ENCODE assay signal across 9 cellular contexts in the genomic region with DNA sequence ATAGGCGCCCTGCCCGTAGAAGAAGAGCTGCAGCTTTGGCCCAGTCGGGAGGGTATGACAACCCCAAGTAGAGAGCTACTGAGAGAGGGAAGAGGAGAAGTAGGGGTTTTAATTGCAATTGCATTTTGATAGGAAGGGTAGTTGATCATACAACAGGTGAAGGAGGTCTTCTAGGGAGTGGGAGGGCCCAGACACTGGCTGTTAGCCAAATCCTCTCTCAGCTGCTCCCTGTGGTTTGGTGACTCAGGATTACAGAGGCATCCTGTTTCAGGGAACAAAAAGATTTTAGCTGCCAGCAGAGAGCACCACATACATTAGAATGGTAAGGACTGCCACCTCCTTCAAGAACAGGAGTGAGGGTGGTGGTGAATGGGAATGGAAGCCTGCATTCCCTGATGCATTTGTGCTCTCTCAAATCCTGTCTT.
A peak's percentile ranks its signal among the peaks of the same experiment; 100 is the strongest.
DNase-seq lines count a peak whose midpoint lies in the region; ATAC-seq and TF ChIP-seq lines count a peak whose summit lies in the region.
"Had no signal": no experiment of that assay in that cellular context is flagged by ENCODE, and none has a peak within 500 bp of the region (broad histone marks: within the 10 kb centered on the region; RNA-seq: fewer than 3 reads in every experiment).

No MANE protein-coding gene starts in this region.

- in situ Hi-C loops in IMR-90 (cut with MboI; ENCODE audit: low sequenced_read_pairs): loop anchor here (5.0 to 25.0 kb wide), 6 partner anchors 130 to 590 kb away; a partner anchor contains a TSS

- H3K27ac ChIP-seq in IMR-90 (ENCODE audit: insufficient read depth, low read length) (peak overlapping the region; percentile 91), breast epithelium (peak overlapping the region; percentile 65 to 82)
- H3K27ac ChIP-seq in CD4-positive, alpha-beta T cell (ENCODE audit: low read depth, low read length): no peak overlapping the region

- peak overlapping the region; percentile 97 for H3K14ac ChIP-seq in IMR-90 (replicated peaks; ENCODE audit: low read depth, low read length)

- H3K27me3 ChIP-seq in Caco-2 (replicated peaks; ENCODE audit: control insufficient read depth, insufficient read depth, low read length) (no peaks in the 10 kb centered on the region), IMR-90 (ENCODE audit: control insufficient read depth, insufficient read depth, low read length) (no peaks in the 10 kb centered on the region), breast epithelium (no peaks in the 10 kb centered on the region), kidney epithelial cell (ENCODE audit: control insufficient read depth, insufficient read depth, low read length) (no peaks in the 10 kb centered on the region)
- H3K27me3 ChIP-seq in CD4-positive, alpha-beta T cell (ENCODE audit: control insufficient read depth, insufficient read depth, low read length): no peaks in the 10 kb centered on the region
- H3K27me3 ChIP-seq: Peyer's patch had no signal

- peak overlapping the region; percentile 98 for H2BK5ac ChIP-seq in IMR-90 (ENCODE audit: low read depth, low read length, poor library complexity, severe bottlenecking)

- no CpG with 5 or more reads among the region's 3 CpGs for WGBS in IMR-90 (ENCODE audit: extremely low coverage in 2 of 2, insufficient read length in 1 of 2), 2 experiments

- H3K36me3 ChIP-seq in Caco-2 (ENCODE audit: control insufficient read depth, insufficient read depth, low read length) (no peaks in the 10 kb centered on the region), IMR-90 (ENCODE audit: control insufficient read depth, insufficient read depth, low read length) (no peaks in the 10 kb centered on the region), breast epithelium (no peaks in the 10 kb centered on the region), kidney epithelial cell (ENCODE audit: control insufficient read depth, insufficient read depth, low read length) (no peaks in the 10 kb centered on the region)
- H3K36me3 ChIP-seq: Peyer's patch had no signal

- H2AFZ ChIP-seq in IMR-90 (replicated peaks; ENCODE audit: low read length, poor library complexity): peak overlapping the region; percentile 89

- H2AK9ac ChIP-seq in IMR-90 (replicated peaks; ENCODE audit: low read depth, low read length, poor library complexity): peak overlapping the region; percentile 88

- H2BK20ac ChIP-seq in IMR-90 (ENCODE audit: low read depth, low read length): peak overlapping the region; percentile 100

- peak; percentile 48 for TF ChIP-seq POLR2A in IMR-90 (IDR thresholded peaks at IDR 0.05; ENCODE audit: low read depth, low read length)
- no peak for TF ChIP-seq POLR2A in breast epithelium (IDR thresholded peaks at IDR 0.05)

- no peaks in the 10 kb centered on the region for H4K20me1 ChIP-seq in IMR-90 (ENCODE audit: insufficient read depth, low read length)

- ATAC-seq in IMR-90 (ENCODE audit: low read depth) (peak; percentile 91), GM19397 (IDR thresholded peaks at IDR 0.05; ENCODE audit: unreplicated experiment) (no peak)
- no peak for ATAC-seq in CD4-positive, alpha-beta T cell (ENCODE audit: poor library complexity)

- H2BK120ac ChIP-seq in IMR-90 (ENCODE audit: low read depth, low read length): peak overlapping the region; percentile 99

- H3K23ac ChIP-seq in IMR-90 (ENCODE audit: low read depth, low read length): peak overlapping the region; percentile 97

- BruUV-seq in Caco-2 (replicated peaks; lab: Mats Ljungman, UMichigan) (TSS peak; percentile 64), IMR-90 (replicated peaks; lab: Mats Ljungman, UMichigan) (no TSS peak)

- H3K4me3 Mint-ChIP-seq in Caco-2 (ENCODE audit: unreplicated experiment): no peak overlapping the region
- H3K4me3 Mint-ChIP-seq in CD4-positive, alpha-beta T cell: no peak overlapping the region

- DNase-seq in Caco-2 (peak; percentile 71), IMR-90 (peak; percentile 99), NOMO-1 treated with DMSO at 0.1 percent for 48 hours (lab: John Stamatoyannopoulos, UW; ENCODE audit: unreplicated experiment) (peak; percentile 64), breast epithelium (ENCODE audit: low spot score in 2 of 2) (peak in 1 of 2 donors; percentile 69), kidney epithelial cell (ENCODE audit: low read depth) (peak; percentile 92)
- DNase-seq in stimulated activated CD4-positive, alpha-beta T cell treated with anti-CD3 and anti-CD28 coated beads, Interleukin-2, amount 100 ng/mL, for 48 hours: peak; percentile 7 to 10
- no peak for DNase-seq in CD4-positive, alpha-beta T cell

- intact Hi-C loops in Caco-2 (cut with micrococcal nuclease; ENCODE audit: unreplicated experiment) (loop anchor here (1.0 to 10.0 kb wide), 9 partner anchors 41 to 585 kb away; no protein-coding TSS in a partner anchor), IMR-90 (cut with micrococcal nuclease) (loop anchor here (1.0 to 10.0 kb wide), 11 partner anchors 45 to 583 kb away; no protein-coding TSS in a partner anchor), breast epithelium (cut with DNase I; ENCODE audit: low total_unique reads) (loop anchor here (5.0 kb wide), 1 partner anchor 410 kb away; a partner anchor contains a TSS)
- intact Hi-C loops in CD4-positive, alpha-beta T cell (cut with DNase I, micrococcal nuclease): no loop called here

- H3K79me1 ChIP-seq in IMR-90 (ENCODE audit: low read depth in 1 of 2, low read length in 2 of 2): peaks cover 8 to 23% of the 10 kb centered on the region in 2 experiments; a peak in 3 of 4 replicates

- peaks cover 19% of the 10 kb centered on the region for H3K4me1 Mint-ChIP-seq in Caco-2 (ENCODE audit: low read depth, unreplicated experiment)
- H3K4me1 Mint-ChIP-seq in CD4-positive, alpha-beta T cell (ENCODE audit: low read depth): no peaks in the 10 kb centered on the region

- H3K9me3 ChIP-seq in Caco-2: no peaks in the 10 kb centered on the region
- H3K9me3 ChIP-seq in IMR-90 (ENCODE audit: control insufficient read depth, insufficient read depth, low read length): no peaks in the 10 kb centered on the region
- no peaks in the 10 kb centered on the region for H3K9me3 ChIP-seq in breast epithelium
- H3K9me3 ChIP-seq in CD4-positive, alpha-beta T cell (ENCODE audit: control insufficient read depth, low read length): no peaks in the 10 kb centered on the region
- H3K9me3 ChIP-seq: Peyer's patch had no signal

- peaks cover 15% of the 10 kb centered on the region for H3K9me3 Mint-ChIP-seq in Caco-2 (ENCODE audit: unreplicated experiment)
- H3K9me3 Mint-ChIP-seq in CD4-positive, alpha-beta T cell: no peaks in the 10 kb centered on the region

- peak overlapping the region; percentile 72 for H4K5ac ChIP-seq in IMR-90 (ENCODE audit: low read depth, low read length)

- peak overlapping the region; percentile 97 for H2AK5ac ChIP-seq in IMR-90 (ENCODE audit: low read depth, low read length)

- peaks cover 15% of the 10 kb centered on the region for H3K9me1 ChIP-seq in IMR-90 (ENCODE audit: insufficient read depth, low read length)

- TF ChIP-seq RAD21 in IMR-90 (IDR thresholded peaks at IDR 0.05; ENCODE audit: low read length): peak; percentile 99

- peak overlapping the region; percentile 70 for H3K9ac ChIP-seq in IMR-90 (ENCODE audit: low read depth, low read length)

- H3K27ac Mint-ChIP-seq in Caco-2 (ENCODE audit: unreplicated experiment): peak overlapping the region; percentile 19
- no peak overlapping the region for H3K27ac Mint-ChIP-seq in CD4-positive, alpha-beta T cell

- H4K8ac ChIP-seq in IMR-90 (ENCODE audit: low read depth in 2 of 2, low read length in 2 of 2): peak overlapping the region; percentile 82 to 98

- POLR2A ChIA-PET in Caco-2 (lab: Charles Lee): interaction anchor here (1.2 to 1.9 kb wide), 2 partner anchors 248 to 409 kb away, joined by 3 to 12 read pairs; a partner anchor contains a TSS
- POLR2A ChIA-PET in IMR-90 (lab: Charles Lee; ENCODE audit: unreplicated experiment): interaction anchor here (0.5 to 1.9 kb wide), 4 partner anchors 10 to 409 kb away, joined by 3 to 23 read pairs (median 4); a partner anchor contains a TSS
- POLR2A ChIA-PET in CD4-positive, alpha-beta T cell (lab: Charles Lee): no interaction called here

- peaks cover 5% of the 10 kb centered on the region for H3K36me3 Mint-ChIP-seq in Caco-2 (ENCODE audit: insufficient read depth, unreplicated experiment)
- no peaks in the 10 kb centered on the region for H3K36me3 Mint-ChIP-seq in CD4-positive, alpha-beta T cell (ENCODE audit: low read depth)

- peak overlapping the region; percentile 72 for H3K18ac ChIP-seq in IMR-90 (ENCODE audit: low read depth, low read length)

- H3K4me1 ChIP-seq in Caco-2: peaks cover 16% of the 10 kb centered on the region
- H3K4me1 ChIP-seq in IMR-90 (ENCODE audit: control insufficient read depth, insufficient read depth, low read length): peaks cover 14% of the 10 kb centered on the region
- H3K4me1 ChIP-seq in breast epithelium: peaks cover 5 to 6% of the 10 kb centered on the region in 2 donors
- H3K4me1 ChIP-seq: Peyer's patch had no signal

- peak overlapping the region; percentile 91; the same call in 2 of the 3 replicates for H2BK15ac ChIP-seq in IMR-90 (ENCODE audit: low read depth, low read length)

- dilution Hi-C loops in IMR-90 (cut with HindIII; ENCODE audit: low sequenced_read_pairs, unreplicated experiment): no loop called here

- H3K27me3 Mint-ChIP-seq in Caco-2 (ENCODE audit: insufficient read depth, unreplicated experiment): no peaks in the 10 kb centered on the region
- H3K27me3 Mint-ChIP-seq in CD4-positive, alpha-beta T cell: peaks cover 32% of the 10 kb centered on the region

- H3K4ac ChIP-seq in IMR-90 (ENCODE audit: low read depth, low read length): peak overlapping the region; percentile 97

- peak overlapping the region; percentile 99 for H4K91ac ChIP-seq in IMR-90 (ENCODE audit: insufficient read depth, low read depth, low read length)

- H3K4me2 ChIP-seq in IMR-90 (ENCODE audit: low read depth, low read length): peak overlapping the region; percentile 45

- TF ChIP-seq CTCF in Caco-2 (IDR thresholded peaks at IDR 0.05; ENCODE audit: insufficient read depth in 1 of 2, low read depth in 1 of 2, low read length in 1 of 2, severe bottlenecking in 1 of 2, unreplicated experiment in 1 of 2) (peak in 1 of 2 experiments; percentile 28), IMR-90 (conservative IDR thresholded peaks at IDR 0.05; ENCODE audit: low read depth, low read length) (peak; percentile 86), breast epithelium (IDR thresholded peaks at IDR 0.05) (peak; percentile 14 to 67 (median 53)), kidney epithelial cell (IDR thresholded peaks at IDR 0.05; ENCODE audit: insufficient read depth, low read length, poor library complexity, severe bottlenecking) (peak; percentile 46)
- no peak for TF ChIP-seq CTCF in CD4-positive, alpha-beta T cell (IDR thresholded peaks at IDR 0.05)

- H3K4me3 ChIP-seq in Caco-2 (ENCODE audit: low read depth, low read length) (no peak overlapping the region), IMR-90 (ENCODE audit: insufficient read depth, low read depth, low read length) (no peak overlapping the region), breast epithelium (no peak overlapping the region), kidney epithelial cell (ENCODE audit: low read depth, low read length) (no peak overlapping the region)

- peak overlapping the region; percentile 99 for H3K56ac ChIP-seq in IMR-90 (ENCODE audit: extremely low read depth, insufficient read depth, low read length)

- CTCF ChIA-PET in Caco-2 (lab: Charles Lee): interaction anchor here (1.0 to 2.4 kb wide), 6 partner anchors 42 to 585 kb away, joined by 3 to 36 read pairs (median 4); a partner anchor contains a TSS
- CTCF ChIA-PET in IMR-90 (lab: Yijun Ruan, JAX): interaction anchor here (0.5 to 2.0 kb wide), 11 partner anchors 9 to 408 kb away, joined by 3 to 13 read pairs (median 4); no protein-coding TSS in a partner anchor
- CTCF ChIA-PET in CD4-positive, alpha-beta T cell (lab: Charles Lee): no interaction called here

Comparison
In these comparisons a context has a peak if more than half of its experiments do, and no peak if none do; other contexts are left out.
1. DNase-seq: peak in Caco-2 (2 of 2), IMR-90 (single experiment), NOMO-1 treated with DMSO at 0.1 percent for 48 hours (single experiment), kidney epithelial cell (single experiment) and stimulated activated CD4-positive, alpha-beta T cell treated with anti-CD3 and anti-CD28 coated beads, Interleukin-2, amount 100 ng/mL, for 48 hours (2 of 2); none in CD4-positive, alpha-beta T cell (0 of 10).
2. intact Hi-C loops: an anchor here in Caco-2 (1.0 to 10.0 kb wide), IMR-90 (1.0 to 10.0 kb wide) and breast epithelium (5.0 kb wide); none called in CD4-positive, alpha-beta T cell.